25 cellular contexts compared by ENCODE assay signal in the genomic region with DNA sequence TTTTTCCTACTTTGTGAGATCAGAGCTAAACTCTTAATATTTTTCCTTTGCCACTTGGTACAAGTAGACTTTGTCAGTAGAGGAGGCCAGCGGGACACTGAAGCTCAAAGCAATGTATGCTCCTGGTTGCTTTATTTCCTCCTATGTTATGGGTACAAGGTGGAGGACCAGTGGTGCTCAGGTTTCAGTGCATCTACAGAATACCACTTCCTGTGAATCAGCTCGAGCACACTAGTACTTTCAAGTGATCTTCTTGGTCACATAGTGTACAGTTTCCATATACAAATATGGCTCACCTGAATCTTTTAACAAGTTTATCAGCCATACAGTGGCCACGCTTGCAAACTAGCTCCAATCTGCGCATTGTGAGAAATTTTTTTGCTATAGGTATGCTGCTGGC.
"Had no signal": no experiment of that assay in that cellular context is flagged by ENCODE, and none has a peak within 500 bp of the region (broad histone marks: within the 10 kb centered on the region; RNA-seq: fewer than 3 reads in every experiment).

No MANE protein-coding gene starts in this region.

- H3K36me3 ChIP-seq: neutrophil, pancreas, right atrium auricular region, spleen, thoracic aorta, upper lobe of left lung, WERI-Rb-1 had no signal

- H3K4me1 Mint-ChIP-seq: brain, memory B cell had no signal

- H3K4me3 ChIP-seq: pancreas, psoas muscle, right atrium auricular region, spleen, thoracic aorta, upper lobe of left lung had no signal

- DNase-seq: activated CD4-positive, alpha-beta T cell treated with anti-CD3 and anti-CD28 coated beads, Interleukin-2, amount 50 U/mL, for 1 hour; activated CD4-positive, CD25-positive, alpha-beta regulatory T cell treated with anti-CD3 and anti-CD28 coated beads, Interleukin-2, amount 50 U/mL, for 72 hours; activated CD8-positive, alpha-beta T cell treated with anti-CD3 and anti-CD28 coated beads, Interleukin-2, amount 10 ng/mL, durations not matched to agents 7 days and 5 days; activated gamma-delta T cell; aorta; dermis blood vessel endothelial cell; effector CD8-positive, alpha-beta T cell; left colon; pancreas; psoas muscle; spleen; stimulated activated CD4-positive, alpha-beta T cell treated with anti-CD3 and anti-CD28 coated beads, Interleukin-4, amount 100 ng/mL, for 1 hour; stimulated activated naive CD4-positive, alpha-beta T cell; upper lobe of left lung; WERI-Rb-1 had no signal

- H3K4me1 ChIP-seq: foreskin keratinocyte, pancreas, psoas muscle, right atrium auricular region, spleen, upper lobe of left lung had no signal

- H3K4me3 Mint-ChIP-seq: activated CD8-positive, alpha-beta T cell treated with anti-CD3 and anti-CD28 coated beads, Interleukin-2, amount 10 ng/mL, durations not matched to agents 7 days and 5 days; activated T-helper 1 cell treated with anti-CD3 and anti-CD28 coated beads, Interleukin-12 subunit alpha, Interleukin-12 subunit beta, Interleukin-2, Interleukin-4 antibody, amounts not matched to agents 30 ng/mL and 10 ng/mL and 1 ng/mL, durations not matched to agents 14 hours and 24 hours and 36 hours; brain; memory B cell; natural killer cell treated with Interleukin-12 subunit alpha and Interleukin-12 subunit beta and Interleukin-15 and Interleukin-18, amount 100 ng/mL, for 72 hours had no signal

- H3K9me3 ChIP-seq: neutrophil, pancreas, thoracic aorta, upper lobe of left lung had no signal

- H3K27me3 Mint-ChIP-seq: brain; memory B cell; natural killer cell treated with Interleukin-12 subunit alpha and Interleukin-12 subunit beta and Interleukin-15 and Interleukin-18, amount 100 ng/mL, for 72 hours had no signal

- H3K27me3 ChIP-seq: foreskin keratinocyte, neutrophil, pancreas, right atrium auricular region, spleen, upper lobe of left lung had no signal

- H3K27ac Mint-ChIP-seq: activated CD8-positive, alpha-beta T cell treated with anti-CD3 and anti-CD28 coated beads, Interleukin-2, amount 10 ng/mL, durations not matched to agents 7 days and 5 days; activated naive CD4-positive, alpha-beta T cell treated with anti-CD3 and anti-CD28 coated beads, Interleukin-2, amount 50 U/mL, for 72 hours; activated T-helper 1 cell treated with anti-CD3 and anti-CD28 coated beads, Interleukin-12 subunit alpha, Interleukin-12 subunit beta, Interleukin-2, Interleukin-4 antibody, amounts not matched to agents 30 ng/mL and 10 ng/mL and 1 ng/mL, durations not matched to agents 14 hours and 24 hours and 36 hours; brain; memory B cell; natural killer cell treated with Interleukin-12 subunit alpha and Interleukin-12 subunit beta and Interleukin-15 and Interleukin-18, amount 100 ng/mL, for 72 hours had no signal

- H3K9me3 Mint-ChIP-seq: activated T-helper 1 cell treated with anti-CD3 and anti-CD28 coated beads, Interleukin-12 subunit alpha, Interleukin-12 subunit beta, Interleukin-2, Interleukin-4 antibody, amounts not matched to agents 30 ng/mL and 10 ng/mL and 1 ng/mL, durations not matched to agents 14 hours and 24 hours and 36 hours had no signal

- H3K36me3 Mint-ChIP-seq: activated naive CD4-positive, alpha-beta T cell treated with anti-CD3 and anti-CD28 coated beads, Interleukin-2, amount 50 U/mL, for 72 hours; brain; memory B cell; natural killer cell treated with Interleukin-12 subunit alpha and Interleukin-12 subunit beta and Interleukin-15 and Interleukin-18, amount 100 ng/mL, for 72 hours had no signal

- ATAC-seq: activated CD8-positive, alpha-beta T cell treated with anti-CD3 and anti-CD28 coated beads, Interleukin-2, amount 10 ng/mL, durations not matched to agents 7 days and 5 days; activated naive CD4-positive, alpha-beta T cell treated with anti-CD3 and anti-CD28 coated beads, Interleukin-2, amount 50 U/mL, for 72 hours; left colon; pancreas; psoas muscle had no signal

- H3K27ac ChIP-seq: foreskin keratinocyte, neutrophil, pancreas, psoas muscle, right atrium auricular region, spleen, thoracic aorta, upper lobe of left lung, WERI-Rb-1 had no signal

- FAIRE-seq: keratinocyte, pancreas had no signal
